In genomic region chr2:120391382-120391781, GRCh38 we compare ENCODE assay signal across 2 cellular contexts.
TF ChIP-seq lines count a peak whose summit lies in the region.

No MANE protein-coding gene starts in this region.

TF ChIP-seq in GM12878, 131 proteins besides CTCF, POLR2A, EP300 and RAD21:
- peak; percentile 29; the same call in 1 of the 2 replicates for TF ChIP-seq NFIC (IDR thresholded peaks at IDR 0.05; ENCODE audit: low read depth, low read length)
TF ChIP-seq in GM12878: peak in this region for 1; not testable (repeated sequence) for 130.

TF ChIP-seq in HepG2, 621 proteins besides CTCF, POLR2A, EP300 and RAD21:
- TF ChIP-seq MNT (IDR thresholded peaks at IDR 0.05) = peak; percentile 59
